11 cellular contexts compared by ENCODE assay signal in genomic region chr10:21529236-21529910, GRCh38. TPM values are rescaled to one million over a fixed set of nuclear protein-coding genes. Genes with fewer than 3 reads are reported as not detected.
DNase-seq lines count a peak whose midpoint lies in the region; ATAC-seq and TF ChIP-seq lines count a peak whose summit lies in the region.
"Had no signal": no experiment of that assay in that cellular context is flagged by ENCODE, and none has a peak within 500 bp of the region (broad histone marks: within the 10 kb centered on the region; RNA-seq: fewer than 3 reads in every experiment).

No MANE protein-coding gene starts in this region.

- no TSS peak for BruUV-seq in Panc1 (replicated peaks; lab: Mats Ljungman, UMichigan)

- H3K36me3 ChIP-seq in ES-I3 (ENCODE audit: insufficient read depth, low read length) (no peaks in the 10 kb centered on the region), Panc1 (ENCODE audit: control insufficient read depth, insufficient read depth, low read length) (no peaks in the 10 kb centered on the region; the same call in 1 of the 2 replicates), psoas muscle (ENCODE audit: insufficient read depth in 1 of 2, low read depth in 1 of 2) (no peaks in the 10 kb centered on the region)

- CTCF ChIA-PET in Panc1 (lab: Charles Lee): no interaction called here

- H3K9ac ChIP-seq in ES-I3 (ENCODE audit: low read depth, low read length): peak overlapping the region; percentile 91

- H3K9me3 ChIP-seq in ES-I3 (ENCODE audit: control insufficient read depth, insufficient read depth, low read length) (no peaks in the 10 kb centered on the region), Panc1 (ENCODE audit: control insufficient read depth, insufficient read depth, low read depth, low read length) (no peaks in the 10 kb centered on the region), psoas muscle (no peaks in the 10 kb centered on the region)

- no peak for ATAC-seq in Panc1
- ATAC-seq in foreskin keratinocyte: no peak
- no peak for ATAC-seq in psoas muscle
- no peak for ATAC-seq in HG03108 (IDR thresholded peaks at IDR 0.05; ENCODE audit: unreplicated experiment)
- no peak for ATAC-seq in GM18502 (IDR thresholded peaks at IDR 0.05; ENCODE audit: poor library complexity, unreplicated experiment)

- H3K27me3 ChIP-seq in Panc1 (ENCODE audit: control insufficient read depth, insufficient read depth, low read length) (no peaks in the 10 kb centered on the region), foreskin keratinocyte (no peaks in the 10 kb centered on the region), psoas muscle (ENCODE audit: insufficient read depth in 3 of 3, low read length in 2 of 3) (no peaks in the 10 kb centered on the region)

- H3K27ac ChIP-seq in Panc1 (ENCODE audit: low read length): peak overlapping the region; percentile 98
- H3K27ac ChIP-seq in foreskin keratinocyte: peak overlapping the region; percentile 18
- peak overlapping the region; percentile 99 for H3K27ac ChIP-seq in psoas muscle
- H3K27ac ChIP-seq: VCaP had no signal

- intact Hi-C loops in Panc1 (cut with micrococcal nuclease; ENCODE audit: unreplicated experiment) (loop anchor here (10.0 kb wide), 1 partner anchor 355 kb away; no protein-coding TSS in a partner anchor), psoas muscle (cut with DNase I) (loop anchor here in 1 of 2 donors (10.0 kb wide), 1 partner anchor 795 kb away; the partner anchor contains the start of gene BMI1)

- POLR2A ChIA-PET in Panc1 (lab: Charles Lee): interaction anchor here (0.8 to 1.1 kb wide), 2 partner anchors 9 to 33 kb away, joined by 3 read pairs; no protein-coding TSS in a partner anchor

- in situ Hi-C loops in Panc1 (cut with HindIII; ENCODE audit: low pct_unique_long_range_greater_than_20kb, low sequenced_read_pairs): no loop called here

- TF ChIP-seq CTCF in Panc1 (IDR thresholded peaks at IDR 0.05): no peak
- no peak for TF ChIP-seq CTCF in foreskin keratinocyte (conservative IDR thresholded peaks at IDR 0.05)
- no peak for TF ChIP-seq CTCF in psoas muscle (IDR thresholded peaks at IDR 0.05)

- H3K4me3 ChIP-seq in Panc1 (ENCODE audit: low read depth in 2 of 2, low read length in 2 of 2): peak overlapping the region in 1 of 2 experiments; percentile 56; a peak in 1 of 4 replicates
- H3K4me3 ChIP-seq in psoas muscle: peak overlapping the region; percentile 84

- 41 to 58% (median 46%) methylated on average over 5 of the region's 5 CpGs for WGBS in psoas muscle, 3 donors

- DNase-seq in Panc1 (ENCODE audit: low read depth, low spot score) (no peak), foreskin keratinocyte (no peak), psoas muscle (no peak), NCI-H187 treated with DMSO at 0.1 percent for 48 hours (lab: John Stamatoyannopoulos, UW) (no peak), GDM1 (lab: John Stamatoyannopoulos, UW) (no peak)
- DNase-seq: MV-4-11, PC-9 had no signal

- peaks cover 13% of the 10 kb centered on the region for H3K4me1 ChIP-seq in ES-I3 (ENCODE audit: insufficient read depth, low read length)
- peaks cover 32% of the 10 kb centered on the region for H3K4me1 ChIP-seq in Panc1 (ENCODE audit: control insufficient read depth, insufficient read depth, low read length)
- peaks cover 16% of the 10 kb centered on the region for H3K4me1 ChIP-seq in foreskin keratinocyte
- H3K4me1 ChIP-seq in psoas muscle: peaks cover 29% of the 10 kb centered on the region

RNA-seq across cellular contexts. Expression of gene SKIDA1, which starts 3.9 kb away (rescaled TPM):
- 9.3 TPM for total RNA-seq in Panc1 (2021; ENCODE audit: unreplicated experiment)
- polyA plus RNA-seq in Panc1 (2012; ENCODE audit: insufficient read length): 5.8 TPM
- 0.32 and 0.51 TPM in 2 replicates for total RNA-seq in foreskin keratinocyte
- polyA plus RNA-seq in foreskin keratinocyte: 0.04 and 0.13 TPM in 2 replicates
- under 1 TPM; 0.15 to 0.79 (median 0.35) TPM for total RNA-seq in psoas muscle
- polyA plus RNA-seq in psoas muscle: under 1 TPM; 0.04 to 0.21 (median 0.11) TPM

RNA-seq across cellular contexts. Expression of gene MLLT10, which starts 4.7 kb away (rescaled TPM):
- 33.4 TPM for total RNA-seq in Panc1 (2021; ENCODE audit: unreplicated experiment)
- polyA plus RNA-seq in Panc1 (2012; ENCODE audit: insufficient read length): 28.9 TPM
- total RNA-seq in foreskin keratinocyte: 32.6 and 35.2 TPM in 2 replicates
- polyA plus RNA-seq in foreskin keratinocyte: 10.6 and 13.1 TPM in 2 replicates
- total RNA-seq in psoas muscle: 10 to 100 TPM; 11.8 to 21.1 (median 16.9) TPM
- polyA plus RNA-seq in psoas muscle: 10 to 100 TPM in 1 of 3 donors, 1 to 10 TPM in 2; 9.6 to 16.0 (median 10.0) TPM

Comparison
In these comparisons a context has a peak if more than half of its experiments do, and no peak if none do; other contexts are left out.
1. H3K27ac ChIP-seq: peak in every context shown above with its lines; median percentile 99 in psoas muscle; 98 in Panc1; 18 in foreskin keratinocyte.